Comparison of ENCODE assay signal across 8 cellular contexts in genomic region chr12:109998241-109998903, GRCh38. TPM values are rescaled to one million over a fixed set of nuclear protein-coding genes. Genes with fewer than 3 reads are reported as not detected.
DNase-seq lines count a peak whose midpoint lies in the region; ATAC-seq and TF ChIP-seq lines count a peak whose summit lies in the region.

No MANE protein-coding gene starts in this region.

- H3K79me1 ChIP-seq in mesenchymal stem cell (replicated peaks; ENCODE audit: low read length, poor library complexity, severe bottlenecking) = peaks cover 25% of the 10 kb centered on the region

- H2BK5ac ChIP-seq in mesenchymal stem cell (ENCODE audit: low read depth, low read length, poor library complexity, severe bottlenecking) = no peak overlapping the region

- no peak overlapping the region for H2AK5ac ChIP-seq in mesenchymal stem cell (ENCODE audit: low read length, severe bottlenecking)

- H3K4me3 ChIP-seq in right atrium auricular region = peak overlapping the region; percentile 96 to 99
- peak overlapping the region in 1 of 2 experiments; percentile 90 for H3K4me3 ChIP-seq in mesenchymal stem cell (ENCODE audit: insufficient read depth in 1 of 2, low read depth in 1 of 2, low read length in 2 of 2)

- peak overlapping the region in 1 of 2 experiments; percentile 80 for H2BK12ac ChIP-seq in mesenchymal stem cell (ENCODE audit: low read length in 2 of 2)

- no peak for TF ChIP-seq CTCF in right atrium auricular region (IDR thresholded peaks at IDR 0.05)

- H3K18ac ChIP-seq in mesenchymal stem cell (ENCODE audit: low read depth in 1 of 2, low read length in 2 of 2) = peak overlapping the region in 1 of 2 experiments; percentile 55

- H2BK15ac ChIP-seq in mesenchymal stem cell (ENCODE audit: low read depth, poor library complexity, severe bottlenecking) = no peak overlapping the region

- H3K4me1 ChIP-seq in right atrium auricular region (peaks cover 0 to 37% of the 10 kb centered on the region in 2 donors), mesenchymal stem cell (ENCODE audit: control insufficient read depth, insufficient read depth, low read depth, low read length) (peaks cover 8% of the 10 kb centered on the region)

- H2AFZ ChIP-seq in mesenchymal stem cell (ENCODE audit: low read depth, low read length) = peak overlapping the region; percentile 73

- H2BK120ac ChIP-seq in mesenchymal stem cell (ENCODE audit: low read depth, low read length) = no peak overlapping the region

- H3K23ac ChIP-seq in mesenchymal stem cell (ENCODE audit: low read length in 2 of 2) = no peak overlapping the region

- H3K9ac ChIP-seq in mesenchymal stem cell (ENCODE audit: low read length) = peak overlapping the region; percentile 93

- 76% methylated on average over 9 of the region's 9 CpGs for WGBS in mesenchymal stem cell

- H3K27me3 ChIP-seq in right atrium auricular region (no peaks in the 10 kb centered on the region), mesenchymal stem cell (ENCODE audit: control insufficient read depth in 1 of 2, insufficient read depth in 1 of 2, low read length in 2 of 2) (no peaks in the 10 kb centered on the region)

- peak overlapping the region; percentile 78 for H4K8ac ChIP-seq in mesenchymal stem cell (ENCODE audit: low read length)

- H3K36me3 ChIP-seq in right atrium auricular region = peaks cover 5% of the 10 kb centered on the region
- peaks cover 3 to 5% of the 10 kb centered on the region in 2 experiments for H3K36me3 ChIP-seq in mesenchymal stem cell (ENCODE audit: control insufficient read depth in 1 of 2, insufficient read depth in 2 of 2, low read depth in 1 of 2, low read length in 2 of 2)

- H3K27ac ChIP-seq in right atrium auricular region (peak overlapping the region; percentile 52 to 79), angular gyrus (ENCODE audit: low read depth, low read length) (peak overlapping the region; percentile 93), mesenchymal stem cell (ENCODE audit: low read length, poor library complexity, severe bottlenecking) (no peak overlapping the region)

- DNase-seq in right atrium auricular region (ENCODE audit: low spot score) = no peak
- no peak for DNase-seq in Right ventricle myocardium superior
- DNase-seq in mesenchymal stem cell = no peak
- DNase-seq in foreskin melanocyte = no peak
- no peak for DNase-seq in central memory CD4-positive, alpha-beta T cell

- H3K14ac ChIP-seq in mesenchymal stem cell (ENCODE audit: low read length in 2 of 2) = no peak overlapping the region

- H4K91ac ChIP-seq in mesenchymal stem cell (ENCODE audit: low read length) = no peak overlapping the region

- intact Hi-C loops in Right ventricle myocardium superior (cut with DNase I) = loop anchor here (5.0 kb wide), 1 partner anchor 46 kb away; no protein-coding TSS in a partner anchor

- ATAC-seq in Right ventricle myocardium superior (ENCODE audit: poor library complexity) (no peak), HG02588 (IDR thresholded peaks at IDR 0.05; ENCODE audit: unreplicated experiment) (no peak), GM18858 (IDR thresholded peaks at IDR 0.05; ENCODE audit: unreplicated experiment) (no peak)

- peak overlapping the region; percentile 80 for H3K4me2 ChIP-seq in mesenchymal stem cell (ENCODE audit: low read length, poor library complexity, severe bottlenecking)

- H3K9me3 ChIP-seq in right atrium auricular region (no peaks in the 10 kb centered on the region), mesenchymal stem cell (ENCODE audit: control insufficient read depth, low read length) (no peaks in the 10 kb centered on the region)

- no peak overlapping the region for H3K4ac ChIP-seq in mesenchymal stem cell (ENCODE audit: low read depth in 1 of 2, low read length in 2 of 2)

RNA-seq across cellular contexts. Expression of gene ANKRD13A, which starts 0.9 kb away (rescaled TPM):
- total RNA-seq in right atrium auricular region (10 to 100 TPM; 26.0 to 31.8 TPM), Right ventricle myocardium superior (24.7 TPM)
- polyA plus RNA-seq in mesenchymal stem cell (2013, experiment 1 of 2) = 17.6 TPM
- 18.0 TPM for polyA plus RNA-seq in mesenchymal stem cell (2013, experiment 2 of 2)

RNA-seq across cellular contexts. Expression of gene GIT2, which starts 2.2 kb away (rescaled TPM):
- total RNA-seq in right atrium auricular region = 10 to 100 TPM; 24.8 to 26.8 TPM
- total RNA-seq in Right ventricle myocardium superior = 41.5 TPM
- polyA plus RNA-seq in mesenchymal stem cell (2013, experiment 1 of 2) = 25.2 TPM
- 24.1 TPM for polyA plus RNA-seq in mesenchymal stem cell (2013, experiment 2 of 2)

RNA-seq across cellular contexts. Expression of gene C12orf76, which starts 50.0 kb away (rescaled TPM):
- total RNA-seq in right atrium auricular region (1 to 10 TPM; 8.6 to 9.0 TPM), Right ventricle myocardium superior (6.7 TPM)
- 10.6 TPM for polyA plus RNA-seq in mesenchymal stem cell (2013, experiment 1 of 2)
- 10.7 TPM for polyA plus RNA-seq in mesenchymal stem cell (2013, experiment 2 of 2)
